In the genomic region with DNA sequence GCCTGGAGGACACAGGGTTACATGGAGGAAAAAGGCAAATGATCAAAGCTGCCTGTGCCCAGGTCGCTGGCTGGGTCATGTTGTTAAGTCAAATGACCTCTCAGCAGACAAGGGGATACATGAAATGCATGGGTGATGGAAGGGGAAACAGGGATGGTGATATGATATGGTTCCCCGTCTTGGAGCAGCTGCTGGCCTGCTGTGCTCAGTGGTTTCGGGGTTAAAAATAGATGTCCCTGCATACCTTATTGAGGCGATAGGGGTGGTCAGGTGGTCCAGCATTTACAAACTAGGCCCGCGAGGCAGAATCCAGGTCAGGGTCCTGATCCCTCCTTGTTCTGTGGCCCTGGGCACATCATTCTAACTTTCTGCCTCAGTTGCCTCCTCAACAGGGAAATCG, we compare ENCODE assay signal across 16 cellular contexts.
"Had no signal": no experiment of that assay in that cellular context is flagged by ENCODE, and none has a peak within 500 bp of the region (broad histone marks: within the 10 kb centered on the region; RNA-seq: fewer than 3 reads in every experiment).

No MANE protein-coding gene starts in this region.

- H3K4me1 ChIP-seq: thyroid gland had no signal

- H3K36me3 ChIP-seq: gastrocnemius medialis, thyroid gland had no signal

- H3K27ac ChIP-seq: brain microvascular endothelial cell, coronary artery, gastrocnemius medialis, heart left ventricle, thyroid gland had no signal

- H3K27me3 ChIP-seq: brain microvascular endothelial cell, gastrocnemius medialis, heart left ventricle, thyroid gland had no signal

- H3K9me3 ChIP-seq: gastrocnemius medialis, heart left ventricle, thyroid gland had no signal

- ATAC-seq: gastrocnemius medialis had no signal

- DNase-seq: activated B cell treated with CpG ODN at 0.5 μM for 24 hours; activated CD4-positive, alpha-beta memory T cell treated with anti-CD3 and anti-CD28 coated beads, Interleukin-2, amount 10 ng/mL, durations not matched to agents 7 days and 5 days; activated naive CD4-positive, alpha-beta T cell treated with anti-CD3 and anti-CD28 coated beads for 36 hours; activated T-cell treated with anti-CD3 and anti-CD28 coated beads, Interleukin-2, amount 50 U/mL, for 24 hours; anterior cingulate cortex; gastrocnemius medialis; heart left ventricle; mesendoderm; natural killer cell; nucleus accumbens; stimulated activated CD4-positive, alpha-beta T cell treated with anti-CD3 and anti-CD28 coated beads, Interleukin-12 subunit alpha, Interleukin-12 subunit beta, amount 100 ng/mL, for 4 hours; stimulated activated CD4-positive, alpha-beta T cell treated with anti-CD3 and anti-CD28 coated beads, Interleukin-1b, Interleukin-23, amount 100 ng/mL, for 48 hours; stimulated activated naive CD4-positive, alpha-beta T cell treated with Interleukin-2 at 50 U/mL for 16 hours; thyroid gland had no signal

- H3K4me3 ChIP-seq: coronary artery, gastrocnemius medialis, heart left ventricle, thyroid gland had no signal
